Comparison of ENCODE assay signal across 27 cellular contexts in genomic region chr15:83396071-83396470, GRCh38. TPM values are rescaled to one million over a fixed set of nuclear protein-coding genes. Genes with fewer than 3 reads are reported as not detected.
DNase-seq lines count a peak whose midpoint lies in the region; ATAC-seq and TF ChIP-seq lines count a peak whose summit lies in the region.
"Had no signal": no experiment of that assay in that cellular context is flagged by ENCODE, and none has a peak within 500 bp of the region (broad histone marks: within the 10 kb centered on the region; RNA-seq: fewer than 3 reads in every experiment).

No MANE protein-coding gene starts in this region.

- no peak overlapping the region for H2BK12ac ChIP-seq in neuronal stem cell (ENCODE audit: low read length)

- H3K9me3 Mint-ChIP-seq in endodermal cell: no peaks in the 10 kb centered on the region
- H3K9me3 Mint-ChIP-seq: activated naive CD8-positive, alpha-beta T cell treated with anti-CD3 and anti-CD28 coated beads for 36 hours; activated T-helper 2 cell treated with anti-CD3 and anti-CD28 coated beads, Interferon-gamma antibody, Interleukin-2, Interleukin-4, amounts not matched to agents 10 μg/mL and 5 μg/mL and 100 μg/mL, durations not matched to agents 14 hours and 24 hours and 36 hours; mesothelial cell of epicardium had no signal

- no peak overlapping the region for H2BK120ac ChIP-seq in neuronal stem cell (ENCODE audit: low read depth, low read length)

- H3K27ac ChIP-seq in endodermal cell (ENCODE audit: low read depth, low read length) (no peak overlapping the region), neuronal stem cell (replicated peaks; ENCODE audit: low read length) (no peak overlapping the region)
- H3K27ac ChIP-seq: body of pancreas, esophagus squamous epithelium, skin epidermis, uterus had no signal

- H2AK5ac ChIP-seq in neuronal stem cell (ENCODE audit: low read depth, low read length): no peak overlapping the region

- no peaks in the 10 kb centered on the region for H3K27me3 ChIP-seq in MG63
- H3K27me3 ChIP-seq in endodermal cell (ENCODE audit: control insufficient read depth, insufficient read depth, low read length, poor library complexity, severe bottlenecking): no peaks in the 10 kb centered on the region
- peaks cover 0 to 15% (median 0%) of the 10 kb centered on the region in 3 experiments for H3K27me3 ChIP-seq in neuronal stem cell (ENCODE audit: control insufficient read depth in 3 of 3, insufficient read depth in 3 of 3, low read depth in 1 of 3, low read length in 3 of 3)
- H3K27me3 ChIP-seq: body of pancreas, uterus had no signal

- peak overlapping the region; percentile 29 for H2AFZ ChIP-seq in neuronal stem cell (ENCODE audit: low read length)

- H3K4me3 Mint-ChIP-seq in endodermal cell: no peak overlapping the region
- H3K4me3 Mint-ChIP-seq: activated naive CD8-positive, alpha-beta T cell treated with anti-CD3 and anti-CD28 coated beads for 36 hours; CD4-positive, alpha-beta memory T cell; mesothelial cell of epicardium; naive thymus-derived CD8-positive, alpha-beta T cell; stimulated activated naive B cell treated with anti-CD40 and anti-IgM and Interleukin-4, amounts not matched to agents 10 μg/mL and 1 μg/mL and 100 μg/mL, for 72 hours had no signal

- no peak overlapping the region for H3K14ac ChIP-seq in neuronal stem cell (ENCODE audit: low read length)

- H4K91ac ChIP-seq in neuronal stem cell (ENCODE audit: low read depth, low read length, poor library complexity): no peak overlapping the region

- H3K27ac Mint-ChIP-seq in endodermal cell: no peak overlapping the region
- H3K27ac Mint-ChIP-seq: activated naive CD8-positive, alpha-beta T cell treated with anti-CD3 and anti-CD28 coated beads for 36 hours; activated T-helper 2 cell treated with anti-CD3 and anti-CD28 coated beads, Interferon-gamma antibody, Interleukin-2, Interleukin-4, amounts not matched to agents 10 μg/mL and 5 μg/mL and 100 μg/mL, durations not matched to agents 14 hours and 24 hours and 36 hours; CD4-positive, alpha-beta memory T cell; mesothelial cell of epicardium; naive thymus-derived CD8-positive, alpha-beta T cell; progenitor cell of endocrine pancreas; stimulated activated naive B cell treated with anti-CD40 and anti-IgM and Interleukin-4, amounts not matched to agents 10 μg/mL and 1 μg/mL and 100 μg/mL, for 72 hours had no signal

- H3K27me3 Mint-ChIP-seq in endodermal cell (ENCODE audit: insufficient read depth): peaks cover 21% of the 10 kb centered on the region

- H3K79me1 ChIP-seq in neuronal stem cell (ENCODE audit: low read depth, low read length): no peaks in the 10 kb centered on the region

- H3K4me1 ChIP-seq in endodermal cell (ENCODE audit: control insufficient read depth, insufficient read depth, low read length) (no peaks in the 10 kb centered on the region), neuronal stem cell (ENCODE audit: control insufficient read depth in 2 of 2, insufficient read depth in 1 of 2, low read depth in 1 of 2, low read length in 2 of 2) (peaks cover 0 to 4% of the 10 kb centered on the region in 2 donors)
- H3K4me1 ChIP-seq: body of pancreas, uterus had no signal

- H3K9ac ChIP-seq in endodermal cell (ENCODE audit: extremely low read depth, low read length, poor library complexity, severe bottlenecking) (no peak overlapping the region), neuronal stem cell (ENCODE audit: low read depth, low read length, poor library complexity) (no peak overlapping the region)

- H2BK5ac ChIP-seq in neuronal stem cell (ENCODE audit: low read length): no peak overlapping the region

- H3K4me2 ChIP-seq in neuronal stem cell (ENCODE audit: insufficient read depth, low read length, poor library complexity, severe bottlenecking): no peak overlapping the region

- peak; percentile 36 for TF ChIP-seq CTCF in endodermal cell (conservative IDR thresholded peaks at IDR 0.05)

- no peak overlapping the region for H2BK15ac ChIP-seq in neuronal stem cell (ENCODE audit: low read length)

- H4K8ac ChIP-seq in neuronal stem cell (ENCODE audit: low read depth, low read length): no peak overlapping the region

- no peaks in the 10 kb centered on the region for H3K4me1 Mint-ChIP-seq in endodermal cell
- H3K4me1 Mint-ChIP-seq: activated naive CD8-positive, alpha-beta T cell treated with anti-CD3 and anti-CD28 coated beads for 36 hours; CD4-positive, alpha-beta memory T cell; naive thymus-derived CD8-positive, alpha-beta T cell; stimulated activated naive B cell treated with anti-CD40 and anti-IgM and Interleukin-4, amounts not matched to agents 10 μg/mL and 1 μg/mL and 100 μg/mL, for 72 hours had no signal

- H3K9me3 ChIP-seq in MG63 (no peaks in the 10 kb centered on the region), endodermal cell (ENCODE audit: control insufficient read depth, low read length) (no peaks in the 10 kb centered on the region), neuronal stem cell (replicated peaks in 1 of 2; ENCODE audit: control insufficient read depth in 2 of 2, insufficient read depth in 1 of 2, low read depth in 1 of 2, low read length in 2 of 2) (no peaks in the 10 kb centered on the region)
- H3K9me3 ChIP-seq: body of pancreas, esophagus squamous epithelium, uterus had no signal

- 44% methylated on average over 6 of the region's 6 CpGs; no CpG with 5 or more reads in 1 of the 2 experiments for WGBS in endodermal cell (ENCODE audit: insufficient coverage in 1 of 2, insufficient read length in 1 of 2), 2 experiments
- no CpG with 5 or more reads among the region's 6 CpGs for WGBS in neuronal stem cell (ENCODE audit: extremely low coverage in 2 of 2, insufficient read length in 2 of 2, insufficient replicate concordance in 1 of 2), 2 donors

- H3K23ac ChIP-seq in neuronal stem cell (ENCODE audit: low read depth, low read length, poor library complexity): no peak overlapping the region

- no peak for ATAC-seq in GM21529 (IDR thresholded peaks at IDR 0.05; ENCODE audit: unreplicated experiment)
- ATAC-seq: body of pancreas; GM12878; left lobe of liver; naive thymus-derived CD8-positive, alpha-beta T cell; SK-N-SH treated with all-trans-retinoic acid at 6 μM for 48 hours; stimulated activated naive B cell treated with anti-CD40 and anti-IgM and Interleukin-4, amounts not matched to agents 10 μg/mL and 1 μg/mL and 100 μg/mL, for 72 hours had no signal

- no peaks in the 10 kb centered on the region for H3K36me3 Mint-ChIP-seq in endodermal cell (ENCODE audit: low read depth)
- H3K36me3 Mint-ChIP-seq: activated naive CD8-positive, alpha-beta T cell treated with anti-CD3 and anti-CD28 coated beads for 36 hours; CD4-positive, alpha-beta memory T cell; mesothelial cell of epicardium; naive thymus-derived CD8-positive, alpha-beta T cell; stimulated activated naive B cell treated with anti-CD40 and anti-IgM and Interleukin-4, amounts not matched to agents 10 μg/mL and 1 μg/mL and 100 μg/mL, for 72 hours had no signal

- peak; percentile 32 for DNase-seq in ELF-1 (ENCODE audit: low read depth, low spot score)
- DNase-seq in MG63: peak; percentile 83
- peak; percentile 84 for DNase-seq in endodermal cell
- peak; percentile 21 for DNase-seq in neuronal stem cell (ENCODE audit: low spot score)
- DNase-seq in NCI-H1694 treated with DMSO at 0.1 percent for 48 hours (lab: John Stamatoyannopoulos, UW): no peak
- DNase-seq in NCI-H1105 (lab: John Stamatoyannopoulos, UW): no peak
- DNase-seq: activated CD4-positive, alpha-beta T cell treated with anti-CD3 and anti-CD28 coated beads, Interleukin-2, amount 50 U/mL, for 48 hours; activated CD8-positive, alpha-beta memory T cell treated with anti-CD3 and anti-CD28 coated beads, Interleukin-2, amount 50 U/mL, for 48 hours; activated naive CD8-positive, alpha-beta T cell treated with anti-CD3 and anti-CD28 coated beads for 36 hours; body of pancreas; CD4-positive, alpha-beta memory T cell; effector memory CD4-positive, alpha-beta T cell; esophagus squamous epithelium; naive thymus-derived CD8-positive, alpha-beta T cell; NCI-H1417 treated with DMSO at 0.1 percent for 48 hours; NCI-H510A treated with DMSO at 0.1 percent for 48 hours; stimulated activated naive B cell treated with anti-CD40 and anti-IgM and Interleukin-4, amounts not matched to agents 10 μg/mL and 1 μg/mL and 100 μg/mL, for 72 hours; uterus had no signal

- no peak overlapping the region for H3K4ac ChIP-seq in neuronal stem cell (ENCODE audit: low read length)

- H3K4me3 ChIP-seq in MG63 (no peak overlapping the region), endodermal cell (ENCODE audit: low read length) (no peak overlapping the region), neuronal stem cell (ENCODE audit: low read length in 2 of 2) (no peak overlapping the region)
- H3K4me3 ChIP-seq: body of pancreas, esophagus squamous epithelium, GM12878, skin epidermis, uterus had no signal

- H3K36me3 ChIP-seq in MG63 (no peaks in the 10 kb centered on the region), endodermal cell (ENCODE audit: control insufficient read depth, insufficient read depth, low read length) (no peaks in the 10 kb centered on the region), neuronal stem cell (replicated peaks in 1 of 2; ENCODE audit: control insufficient read depth in 2 of 2, insufficient read depth in 2 of 2, low read length in 2 of 2) (no peaks in the 10 kb centered on the region)
- H3K36me3 ChIP-seq: esophagus squamous epithelium, uterus had no signal

- no peak overlapping the region for H3K18ac ChIP-seq in neuronal stem cell (ENCODE audit: low read length)

RNA-seq across cellular contexts. Expression of gene SH3GL3, which starts 51.1 kb away (rescaled TPM):
- 0.15 and 2.4 TPM in 2 replicates for total RNA-seq in MG63 (2014; rRNA removed; shearing (Covaris generic); ENCODE audit: low replicate concordance)
- 1 to 10 TPM; 3.5 to 3.8 TPM for total RNA-seq in endodermal cell
- 3.9 TPM for polyA plus RNA-seq in endodermal cell (2013, experiment 1 of 2)
- polyA plus RNA-seq in endodermal cell (2013, experiment 2 of 2): 4.6 TPM
- 3.1 TPM for polyA plus RNA-seq in neuronal stem cell (2013, experiment 1 of 2)
- polyA plus RNA-seq in neuronal stem cell (2013, experiment 2 of 2): 3.0 TPM
- total RNA-seq: activated naive CD8-positive, alpha-beta T cell treated with anti-CD3 and anti-CD28 coated beads for 36 hours; CD4-positive, alpha-beta memory T cell; glomerular endothelial cell; GM12878; left lobe of liver; naive thymus-derived CD8-positive, alpha-beta T cell had no signal
- polyA plus RNA-seq: GM12878; naive thymus-derived CD8-positive, alpha-beta T cell had no signal

Comparison
In these comparisons a context has a peak if more than half of its experiments do, and no peak if none do; other contexts are left out.
1. DNase-seq: peak in ELF-1 (single experiment), MG63 (single experiment), endodermal cell (single experiment) and neuronal stem cell (single experiment); none in NCI-H1694 treated with DMSO at 0.1 percent for 48 hours (single experiment) and NCI-H1105 (single experiment).